Comparison of ENCODE assay signal across 15 cellular contexts in genomic region chr17:14116263-14117024, GRCh38.
"Had no signal": no experiment of that assay in that cellular context is flagged by ENCODE, and none has a peak within 500 bp of the region (broad histone marks: within the 10 kb centered on the region; RNA-seq: fewer than 3 reads in every experiment).

No MANE protein-coding gene starts in this region.

- H3K27me3 ChIP-seq: body of pancreas, left lung had no signal

- H3K27ac Mint-ChIP-seq: activated naive CD8-positive, alpha-beta T cell treated with anti-CD3 and anti-CD28 coated beads for 36 hours had no signal

- H3K9me3 ChIP-seq: body of pancreas, left lung, mucosa of descending colon had no signal

- H3K4me3 ChIP-seq: body of pancreas, coronary artery, left lung, mucosa of descending colon had no signal

- H3K27me3 Mint-ChIP-seq: activated naive CD8-positive, alpha-beta T cell treated with anti-CD3 and anti-CD28 coated beads for 36 hours; naive thymus-derived CD8-positive, alpha-beta T cell had no signal

- H3K27ac ChIP-seq: body of pancreas, coronary artery, left lung had no signal

- DNase-seq: activated CD4-positive, CD25-positive, alpha-beta regulatory T cell; activated CD8-positive, alpha-beta memory T cell treated with anti-CD3 and anti-CD28 coated beads, Interleukin-2, amount 50 U/mL, for 48 hours; activated naive CD8-positive, alpha-beta T cell treated with anti-CD3 and anti-CD28 coated beads for 36 hours; amygdala; body of pancreas; central memory CD4-positive, alpha-beta T cell; effector CD8-positive, alpha-beta T cell; foreskin fibroblast; hippocampal formation; kidney; left lung; mucosa of descending colon; naive thymus-derived CD8-positive, alpha-beta T cell; stimulated activated CD4-positive, alpha-beta T cell treated with anti-CD3 and anti-CD28 coated beads, Interleukin-1b, Interleukin-23, amount 100 ng/mL, for 48 hours had no signal

- ATAC-seq: body of pancreas; left lung; mucosa of descending colon; naive thymus-derived CD8-positive, alpha-beta T cell had no signal

- H3K4me1 ChIP-seq: body of pancreas, left lung had no signal

- H3K36me3 ChIP-seq: left lung had no signal

- H3K4me3 Mint-ChIP-seq: activated naive CD8-positive, alpha-beta T cell treated with anti-CD3 and anti-CD28 coated beads for 36 hours had no signal
